ENCODE assay signal across 1 cellular context in the genomic region with DNA sequence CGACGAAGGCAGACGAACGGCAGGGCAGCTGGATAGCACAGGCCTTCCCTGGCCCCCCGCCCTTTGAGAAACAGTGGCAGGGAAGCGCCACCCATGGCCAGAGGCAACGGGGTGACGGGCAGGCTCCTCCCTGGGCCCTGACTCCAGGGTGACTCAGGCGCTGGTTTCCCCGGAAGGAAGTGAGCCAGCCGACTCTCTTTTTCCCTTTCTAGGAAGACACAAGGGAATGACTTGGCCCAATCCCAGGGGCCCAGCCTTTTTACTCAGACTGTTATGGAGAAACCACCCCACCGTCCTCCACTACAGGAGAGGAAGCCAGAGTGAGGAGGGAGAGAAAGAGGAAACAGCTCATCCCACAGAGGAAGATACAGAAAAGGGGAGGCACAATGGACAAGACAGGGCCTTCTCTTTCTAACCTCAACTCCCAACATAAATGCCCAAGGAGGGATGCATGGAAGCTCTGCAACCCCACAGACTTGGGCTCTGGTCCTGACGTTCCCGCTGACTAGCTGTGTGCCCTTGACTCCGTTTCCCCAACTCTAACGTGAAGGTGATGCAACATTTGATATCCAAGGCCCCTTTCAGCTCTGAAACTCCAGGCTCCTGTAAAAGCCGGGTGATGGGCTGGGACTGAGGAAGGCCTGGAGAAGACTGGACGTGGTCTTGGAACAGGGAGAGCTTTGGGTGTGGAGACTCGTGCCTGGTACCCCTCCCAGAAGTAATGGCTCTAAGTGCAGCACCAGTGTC.
TF ChIP-seq lines count a peak whose summit lies in the region.

No MANE protein-coding gene starts in this region.

TF ChIP-seq in K562, 482 proteins besides CTCF, POLR2A, EP300 and RAD21 (continued from another document and continues in another):
- TF ChIP-seq, protein P1, sequence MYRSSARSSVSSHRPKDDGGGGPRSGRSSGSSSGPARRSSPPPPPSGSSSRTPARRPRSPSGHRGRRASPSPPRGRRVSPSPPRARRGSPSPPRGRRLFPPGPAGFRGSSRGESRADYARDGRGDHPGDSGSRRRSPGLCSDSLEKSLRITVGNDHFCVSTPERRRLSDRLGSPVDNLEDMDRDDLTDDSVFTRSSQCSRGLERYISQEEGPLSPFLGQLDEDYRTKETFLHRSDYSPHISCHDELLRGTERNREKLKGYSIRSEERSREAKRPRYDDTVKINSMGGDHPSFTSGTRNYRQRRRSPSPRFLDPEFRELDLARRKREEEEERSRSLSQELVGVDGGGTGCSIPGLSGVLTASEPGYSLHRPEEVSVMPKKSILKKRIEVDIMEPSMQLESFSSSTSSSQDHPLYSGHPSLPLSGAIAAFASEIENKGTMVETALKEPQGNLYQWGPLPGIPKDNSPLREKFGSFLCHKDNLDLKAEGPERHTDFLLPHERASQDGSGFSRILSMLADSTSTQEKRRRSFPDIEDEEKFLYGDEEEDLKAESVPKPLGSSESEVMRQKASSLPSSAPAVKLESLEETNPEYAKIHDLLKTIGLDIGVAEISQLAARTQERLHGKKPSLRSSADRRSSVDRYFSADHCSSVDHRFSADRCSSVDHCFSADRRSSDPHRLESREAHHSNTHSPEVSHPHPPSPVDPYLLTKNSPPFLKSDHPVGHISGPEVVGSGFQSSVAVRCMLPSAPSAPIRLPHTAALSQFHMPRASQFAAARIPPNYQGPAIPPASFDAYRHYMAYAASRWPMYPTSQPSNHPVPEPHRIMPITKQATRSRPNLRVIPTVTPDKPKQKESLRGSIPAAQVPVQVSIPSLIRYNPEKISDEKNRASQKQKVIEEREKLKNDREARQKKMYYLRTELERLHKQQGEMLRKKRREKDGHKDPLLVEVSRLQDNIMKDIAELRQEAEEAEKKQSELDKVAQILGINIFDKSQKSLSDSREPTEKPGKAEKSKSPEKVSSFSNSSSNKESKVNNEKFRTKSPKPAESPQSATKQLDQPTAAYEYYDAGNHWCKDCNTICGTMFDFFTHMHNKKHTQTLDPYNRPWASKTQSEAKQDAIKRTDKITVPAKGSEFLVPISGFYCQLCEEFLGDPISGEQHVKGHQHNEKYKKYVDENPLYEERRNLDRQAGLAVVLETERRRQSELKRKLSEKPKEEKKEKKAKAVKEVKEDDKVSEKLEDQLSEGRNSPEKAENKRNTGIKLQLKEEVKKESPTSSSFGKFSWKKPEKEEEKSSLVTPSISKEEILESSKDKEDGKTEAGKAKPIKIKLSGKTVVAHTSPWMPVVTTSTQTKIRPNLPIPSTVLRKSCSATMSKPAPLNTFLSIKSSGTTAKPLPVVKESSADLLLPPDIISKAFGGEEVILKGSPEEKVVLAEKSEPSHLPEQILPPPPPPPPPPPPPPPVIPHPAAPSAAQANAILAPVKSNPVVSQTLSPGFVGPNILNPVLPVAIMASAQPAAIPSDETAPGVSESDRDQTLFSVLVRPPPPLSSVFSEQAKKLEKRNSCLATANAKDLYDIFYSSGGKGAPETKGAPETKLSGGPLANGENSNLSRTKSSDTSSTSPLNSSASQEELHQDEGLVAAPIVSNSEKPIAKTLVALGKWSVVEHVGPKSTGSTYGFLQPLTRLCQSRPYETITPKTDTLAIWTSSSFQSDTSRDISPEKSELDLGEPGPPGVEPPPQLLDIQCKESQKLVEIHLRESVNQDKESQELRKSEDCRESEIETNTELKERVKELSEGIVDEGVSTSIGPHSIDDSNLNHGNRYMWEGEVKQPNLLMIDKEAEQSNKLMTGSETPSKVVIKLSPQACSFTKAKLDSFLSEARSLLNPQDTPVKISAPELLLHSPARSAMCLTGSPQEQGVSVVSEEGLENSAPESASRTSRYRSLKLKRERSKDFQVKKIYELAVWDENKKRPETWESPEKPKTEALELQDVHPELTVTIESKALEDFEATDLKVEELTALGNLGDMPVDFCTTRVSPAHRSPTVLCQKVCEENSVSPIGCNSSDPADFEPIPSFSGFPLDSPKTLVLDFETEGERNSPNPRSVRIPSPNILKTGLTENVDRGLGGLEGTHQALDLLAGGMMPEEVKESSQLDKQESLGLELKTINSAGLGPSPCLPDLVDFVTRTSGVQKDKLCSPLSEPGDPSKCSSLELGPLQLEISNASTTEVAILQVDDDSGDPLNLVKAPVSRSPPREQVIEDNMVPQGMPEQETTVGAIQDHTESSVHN (IDR thresholded peaks at IDR 0.05; ENCODE audit: borderline replicate concordance in 1 of 2, low read depth in 1 of 2), result no peak
- no peak for TF ChIP-seq PTBP1 (IDR thresholded peaks at IDR 0.05; ENCODE audit: low read depth, low read length)
- TF ChIP-seq GABPB1 (CRISPR knock-in tag; IDR thresholded peaks at IDR 0.05), result no peak
- TF ChIP-seq CHCHD3 (CRISPR knock-in tag; IDR thresholded peaks at IDR 0.05), result no peak
- no peak for TF ChIP-seq NFXL1 (CRISPR knock-in tag; IDR thresholded peaks at IDR 0.05)
- TF ChIP-seq HMG20A (CRISPR knock-in tag; conservative IDR thresholded peaks at IDR 0.05), result no peak
- no peak for TF ChIP-seq DDX20 (tag; IDR thresholded peaks at IDR 0.05; ENCODE audit: low read depth)
- TF ChIP-seq, protein P2, sequence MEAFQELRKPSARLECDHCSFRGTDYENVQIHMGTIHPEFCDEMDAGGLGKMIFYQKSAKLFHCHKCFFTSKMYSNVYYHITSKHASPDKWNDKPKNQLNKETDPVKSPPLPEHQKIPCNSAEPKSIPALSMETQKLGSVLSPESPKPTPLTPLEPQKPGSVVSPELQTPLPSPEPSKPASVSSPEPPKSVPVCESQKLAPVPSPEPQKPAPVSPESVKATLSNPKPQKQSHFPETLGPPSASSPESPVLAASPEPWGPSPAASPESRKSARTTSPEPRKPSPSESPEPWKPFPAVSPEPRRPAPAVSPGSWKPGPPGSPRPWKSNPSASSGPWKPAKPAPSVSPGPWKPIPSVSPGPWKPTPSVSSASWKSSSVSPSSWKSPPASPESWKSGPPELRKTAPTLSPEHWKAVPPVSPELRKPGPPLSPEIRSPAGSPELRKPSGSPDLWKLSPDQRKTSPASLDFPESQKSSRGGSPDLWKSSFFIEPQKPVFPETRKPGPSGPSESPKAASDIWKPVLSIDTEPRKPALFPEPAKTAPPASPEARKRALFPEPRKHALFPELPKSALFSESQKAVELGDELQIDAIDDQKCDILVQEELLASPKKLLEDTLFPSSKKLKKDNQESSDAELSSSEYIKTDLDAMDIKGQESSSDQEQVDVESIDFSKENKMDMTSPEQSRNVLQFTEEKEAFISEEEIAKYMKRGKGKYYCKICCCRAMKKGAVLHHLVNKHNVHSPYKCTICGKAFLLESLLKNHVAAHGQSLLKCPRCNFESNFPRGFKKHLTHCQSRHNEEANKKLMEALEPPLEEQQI (IDR thresholded peaks at IDR 0.05), result no peak
- TF ChIP-seq KAT2B (IDR thresholded peaks at IDR 0.05; ENCODE audit: low read depth, low read length), result no peak
- no peak for TF ChIP-seq PPARD (CRISPR knock-in tag; IDR thresholded peaks at IDR 0.05)
- no peak for TF ChIP-seq ESRRB (CRISPR knock-in tag; IDR thresholded peaks at IDR 0.05; ENCODE audit: borderline replicate concordance)
- TF ChIP-seq NFIC (IDR thresholded peaks at IDR 0.05), result peak; percentile 35; the same call in 1 of the 2 replicates
- no peak for TF ChIP-seq ZNF408 (CRISPR knock-in tag; IDR thresholded peaks at IDR 0.05; ENCODE audit: low read depth)
- TF ChIP-seq, protein P3, sequence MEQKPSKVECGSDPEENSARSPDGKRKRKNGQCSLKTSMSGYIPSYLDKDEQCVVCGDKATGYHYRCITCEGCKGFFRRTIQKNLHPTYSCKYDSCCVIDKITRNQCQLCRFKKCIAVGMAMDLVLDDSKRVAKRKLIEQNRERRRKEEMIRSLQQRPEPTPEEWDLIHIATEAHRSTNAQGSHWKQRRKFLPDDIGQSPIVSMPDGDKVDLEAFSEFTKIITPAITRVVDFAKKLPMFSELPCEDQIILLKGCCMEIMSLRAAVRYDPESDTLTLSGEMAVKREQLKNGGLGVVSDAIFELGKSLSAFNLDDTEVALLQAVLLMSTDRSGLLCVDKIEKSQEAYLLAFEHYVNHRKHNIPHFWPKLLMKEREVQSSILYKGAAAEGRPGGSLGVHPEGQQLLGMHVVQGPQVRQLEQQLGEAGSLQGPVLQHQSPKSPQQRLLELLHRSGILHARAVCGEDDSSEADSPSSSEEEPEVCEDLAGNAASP (IDR thresholded peaks at IDR 0.05), result no peak
- no peak for TF ChIP-seq ZNF668 (CRISPR knock-in tag; IDR thresholded peaks at IDR 0.05)
- no peak for TF ChIP-seq ZNF644 (tag; IDR thresholded peaks at IDR 0.05; ENCODE audit: low read depth)
- TF ChIP-seq ZKSCAN8 (CRISPR knock-in tag; IDR thresholded peaks at IDR 0.05), result 0 out of 2 replicates have a peak, but pooled peaks have one; percentile 32
- TF ChIP-seq, protein P4, sequence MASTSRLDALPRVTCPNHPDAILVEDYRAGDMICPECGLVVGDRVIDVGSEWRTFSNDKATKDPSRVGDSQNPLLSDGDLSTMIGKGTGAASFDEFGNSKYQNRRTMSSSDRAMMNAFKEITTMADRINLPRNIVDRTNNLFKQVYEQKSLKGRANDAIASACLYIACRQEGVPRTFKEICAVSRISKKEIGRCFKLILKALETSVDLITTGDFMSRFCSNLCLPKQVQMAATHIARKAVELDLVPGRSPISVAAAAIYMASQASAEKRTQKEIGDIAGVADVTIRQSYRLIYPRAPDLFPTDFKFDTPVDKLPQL (IDR thresholded peaks at IDR 0.05; ENCODE audit: extremely low read depth, insufficient read length), result no peak
- no peak for TF ChIP-seq NR2C2 (CRISPR knock-in tag; IDR thresholded peaks at IDR 0.05)
- TF ChIP-seq NR2C2 (tag; IDR thresholded peaks at IDR 0.05), result no peak
- TF ChIP-seq ILK (tag; IDR thresholded peaks at IDR 0.05; ENCODE audit: borderline replicate concordance, low read depth), result no peak
- TF ChIP-seq ELF1 (tag; IDR thresholded peaks at IDR 0.05), result 0 out of 2 replicates have a peak, but pooled peaks have one; percentile 27
- no peak for TF ChIP-seq CBFA2T3 (IDR thresholded peaks at IDR 0.05)
- TF ChIP-seq SIRT6 (IDR thresholded peaks at IDR 0.05; ENCODE audit: low read depth, low read length), result no peak
- TF ChIP-seq, protein P5, sequence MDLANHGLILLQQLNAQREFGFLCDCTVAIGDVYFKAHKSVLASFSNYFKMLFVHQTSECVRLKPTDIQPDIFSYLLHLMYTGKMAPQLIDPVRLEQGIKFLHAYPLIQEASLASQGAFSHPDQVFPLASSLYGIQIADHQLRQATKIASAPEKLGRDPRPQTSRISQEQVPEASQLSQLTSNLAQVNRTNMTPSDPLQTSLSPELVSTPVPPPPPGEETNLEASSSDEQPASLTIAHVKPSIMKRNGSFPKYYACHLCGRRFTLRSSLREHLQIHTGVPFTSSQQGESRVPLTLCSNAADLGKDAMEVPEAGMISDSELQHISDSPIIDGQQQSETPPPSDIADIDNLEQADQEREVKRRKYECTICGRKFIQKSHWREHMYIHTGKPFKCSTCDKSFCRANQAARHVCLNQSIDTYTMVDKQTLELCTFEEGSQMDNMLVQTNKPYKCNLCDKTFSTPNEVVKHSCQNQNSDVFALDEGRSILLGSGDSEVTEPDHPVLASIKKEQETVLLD (IDR thresholded peaks at IDR 0.05), result no peak
- TF ChIP-seq ZNF146 (CRISPR knock-in tag; IDR thresholded peaks at IDR 0.05; ENCODE audit: unreplicated experiment), result no peak
- TF ChIP-seq ILF3 (IDR thresholded peaks at IDR 0.05; ENCODE audit: borderline replicate concordance), result no peak
- TF ChIP-seq E2F3 (CRISPR knock-in tag; IDR thresholded peaks at IDR 0.05), result no peak
- TF ChIP-seq, protein P6, sequence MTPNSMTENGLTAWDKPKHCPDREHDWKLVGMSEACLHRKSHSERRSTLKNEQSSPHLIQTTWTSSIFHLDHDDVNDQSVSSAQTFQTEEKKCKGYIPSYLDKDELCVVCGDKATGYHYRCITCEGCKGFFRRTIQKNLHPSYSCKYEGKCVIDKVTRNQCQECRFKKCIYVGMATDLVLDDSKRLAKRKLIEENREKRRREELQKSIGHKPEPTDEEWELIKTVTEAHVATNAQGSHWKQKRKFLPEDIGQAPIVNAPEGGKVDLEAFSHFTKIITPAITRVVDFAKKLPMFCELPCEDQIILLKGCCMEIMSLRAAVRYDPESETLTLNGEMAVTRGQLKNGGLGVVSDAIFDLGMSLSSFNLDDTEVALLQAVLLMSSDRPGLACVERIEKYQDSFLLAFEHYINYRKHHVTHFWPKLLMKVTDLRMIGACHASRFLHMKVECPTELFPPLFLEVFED (CRISPR knock-in tag; conservative IDR thresholded peaks at IDR 0.05), result no peak
- no peak for TF ChIP-seq FOXJ3 (CRISPR knock-in tag; IDR thresholded peaks at IDR 0.05)
- TF ChIP-seq, protein P7, sequence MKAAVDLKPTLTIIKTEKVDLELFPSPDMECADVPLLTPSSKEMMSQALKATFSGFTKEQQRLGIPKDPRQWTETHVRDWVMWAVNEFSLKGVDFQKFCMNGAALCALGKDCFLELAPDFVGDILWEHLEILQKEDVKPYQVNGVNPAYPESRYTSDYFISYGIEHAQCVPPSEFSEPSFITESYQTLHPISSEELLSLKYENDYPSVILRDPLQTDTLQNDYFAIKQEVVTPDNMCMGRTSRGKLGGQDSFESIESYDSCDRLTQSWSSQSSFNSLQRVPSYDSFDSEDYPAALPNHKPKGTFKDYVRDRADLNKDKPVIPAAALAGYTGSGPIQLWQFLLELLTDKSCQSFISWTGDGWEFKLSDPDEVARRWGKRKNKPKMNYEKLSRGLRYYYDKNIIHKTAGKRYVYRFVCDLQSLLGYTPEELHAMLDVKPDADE (conservative IDR thresholded peaks at IDR 0.05; ENCODE audit: control insufficient read depth, low read depth, low read length), result no peak
- no peak for TF ChIP-seq ZNF212 (CRISPR knock-in tag; IDR thresholded peaks at IDR 0.05)
- TF ChIP-seq EZH2 (IDR thresholded peaks at IDR 0.05; ENCODE audit: borderline replicate concordance, low read depth, low read length), result no peak
- TF ChIP-seq, protein P8, sequence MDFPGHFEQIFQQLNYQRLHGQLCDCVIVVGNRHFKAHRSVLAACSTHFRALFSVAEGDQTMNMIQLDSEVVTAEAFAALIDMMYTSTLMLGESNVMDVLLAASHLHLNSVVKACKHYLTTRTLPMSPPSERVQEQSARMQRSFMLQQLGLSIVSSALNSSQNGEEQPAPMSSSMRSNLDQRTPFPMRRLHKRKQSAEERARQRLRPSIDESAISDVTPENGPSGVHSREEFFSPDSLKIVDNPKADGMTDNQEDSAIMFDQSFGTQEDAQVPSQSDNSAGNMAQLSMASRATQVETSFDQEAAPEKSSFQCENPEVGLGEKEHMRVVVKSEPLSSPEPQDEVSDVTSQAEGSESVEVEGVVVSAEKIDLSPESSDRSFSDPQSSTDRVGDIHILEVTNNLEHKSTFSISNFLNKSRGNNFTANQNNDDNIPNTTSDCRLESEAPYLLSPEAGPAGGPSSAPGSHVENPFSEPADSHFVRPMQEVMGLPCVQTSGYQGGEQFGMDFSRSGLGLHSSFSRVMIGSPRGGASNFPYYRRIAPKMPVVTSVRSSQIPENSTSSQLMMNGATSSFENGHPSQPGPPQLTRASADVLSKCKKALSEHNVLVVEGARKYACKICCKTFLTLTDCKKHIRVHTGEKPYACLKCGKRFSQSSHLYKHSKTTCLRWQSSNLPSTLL (IDR thresholded peaks at IDR 0.05), result no peak
- TF ChIP-seq NCOA6 (IDR thresholded peaks at IDR 0.05), result no peak
- no peak for TF ChIP-seq MAZ (CRISPR knock-in tag; conservative IDR thresholded peaks at IDR 0.05 in 1 of 2, IDR thresholded peaks at IDR 0.05 in 1 of 2)
- no peak for TF ChIP-seq ZNF77 (CRISPR knock-in tag; IDR thresholded peaks at IDR 0.05)
- 0 out of 2 replicates have a peak, but pooled peaks have one; percentile 25 for TF ChIP-seq ETV1 (tag; conservative IDR thresholded peaks at IDR 0.05; ENCODE audit: low read depth)
- TF ChIP-seq, protein P9, sequence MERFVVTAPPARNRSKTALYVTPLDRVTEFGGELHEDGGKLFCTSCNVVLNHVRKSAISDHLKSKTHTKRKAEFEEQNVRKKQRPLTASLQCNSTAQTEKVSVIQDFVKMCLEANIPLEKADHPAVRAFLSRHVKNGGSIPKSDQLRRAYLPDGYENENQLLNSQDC (CRISPR knock-in tag; IDR thresholded peaks at IDR 0.05), result no peak
- no peak for TF ChIP-seq PHB (CRISPR knock-in tag; IDR thresholded peaks at IDR 0.05)
- TF ChIP-seq PRPF4 (IDR thresholded peaks at IDR 0.05; ENCODE audit: insufficient read depth, low read depth, low read length, poor library complexity, severe bottlenecking), result no peak
- TF ChIP-seq ZNF124 (CRISPR knock-in tag; IDR thresholded peaks at IDR 0.05), result no peak
